ENCODE assay signal across 1 cellular context in the genomic region with DNA sequence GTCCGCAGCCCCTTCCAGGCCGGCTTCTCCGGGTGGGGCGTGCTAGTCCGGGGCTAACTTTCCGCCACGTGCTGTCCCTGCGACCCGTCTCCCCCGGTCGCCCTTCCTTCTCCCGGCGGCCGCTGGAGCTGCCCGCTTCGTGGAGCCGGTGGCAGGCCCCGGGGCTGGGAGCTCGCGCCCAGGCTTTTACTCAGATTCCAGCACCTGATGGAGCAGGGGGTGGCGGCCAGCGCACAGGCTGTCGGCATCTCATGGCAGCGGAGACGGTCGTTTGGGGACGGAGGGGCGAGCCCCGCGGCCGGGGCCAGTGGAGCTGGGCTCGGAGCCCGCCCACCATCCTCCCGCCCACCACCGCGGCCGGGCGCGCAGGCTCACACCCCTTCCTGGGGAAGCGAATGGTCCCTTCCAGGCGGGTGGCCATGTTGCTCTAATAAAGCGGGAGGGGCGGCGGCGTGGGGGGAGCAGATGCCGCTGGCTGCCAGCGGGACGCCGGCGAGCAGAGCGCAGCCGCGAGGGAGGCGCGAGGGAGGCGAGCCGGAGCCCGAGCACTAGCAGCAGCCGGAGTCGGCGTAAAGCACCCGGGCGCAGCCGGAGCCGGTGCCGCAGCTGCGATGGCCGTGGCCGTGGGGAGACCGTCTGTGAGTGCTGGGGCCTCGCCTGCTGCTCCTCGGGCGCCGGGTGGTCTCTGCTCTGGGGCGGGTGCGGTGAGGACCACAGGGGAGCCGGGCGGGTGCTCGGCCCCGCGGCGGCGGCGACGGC.
A peak's percentile ranks its signal among the peaks of the same experiment; 100 is the strongest.
TF ChIP-seq lines count a peak whose summit lies in the region.

A gene (plus strand): TSS at position 460 of the 759 bp plus-strand sequence. CDS start 152 bp downstream, at position 612.

TF ChIP-seq in HepG2, 621 proteins besides CTCF, POLR2A, EP300 and RAD21 (continued from another document and continues in another):
- TF ChIP-seq, protein P1, sequence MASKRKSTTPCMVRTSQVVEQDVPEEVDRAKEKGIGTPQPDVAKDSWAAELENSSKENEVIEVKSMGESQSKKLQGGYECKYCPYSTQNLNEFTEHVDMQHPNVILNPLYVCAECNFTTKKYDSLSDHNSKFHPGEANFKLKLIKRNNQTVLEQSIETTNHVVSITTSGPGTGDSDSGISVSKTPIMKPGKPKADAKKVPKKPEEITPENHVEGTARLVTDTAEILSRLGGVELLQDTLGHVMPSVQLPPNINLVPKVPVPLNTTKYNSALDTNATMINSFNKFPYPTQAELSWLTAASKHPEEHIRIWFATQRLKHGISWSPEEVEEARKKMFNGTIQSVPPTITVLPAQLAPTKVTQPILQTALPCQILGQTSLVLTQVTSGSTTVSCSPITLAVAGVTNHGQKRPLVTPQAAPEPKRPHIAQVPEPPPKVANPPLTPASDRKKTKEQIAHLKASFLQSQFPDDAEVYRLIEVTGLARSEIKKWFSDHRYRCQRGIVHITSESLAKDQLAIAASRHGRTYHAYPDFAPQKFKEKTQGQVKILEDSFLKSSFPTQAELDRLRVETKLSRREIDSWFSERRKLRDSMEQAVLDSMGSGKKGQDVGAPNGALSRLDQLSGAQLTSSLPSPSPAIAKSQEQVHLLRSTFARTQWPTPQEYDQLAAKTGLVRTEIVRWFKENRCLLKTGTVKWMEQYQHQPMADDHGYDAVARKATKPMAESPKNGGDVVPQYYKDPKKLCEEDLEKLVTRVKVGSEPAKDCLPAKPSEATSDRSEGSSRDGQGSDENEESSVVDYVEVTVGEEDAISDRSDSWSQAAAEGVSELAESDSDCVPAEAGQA (IDR thresholded peaks at IDR 0.05; ENCODE audit: low read depth): peak; percentile 66; the same call in 1 of the 2 replicates
- TF ChIP-seq, protein P1 (CRISPR knock-in tag; IDR thresholded peaks at IDR 0.05; ENCODE audit: borderline replicate concordance): no peak
- peak; percentile 79 for TF ChIP-seq ZNF776 (CRISPR knock-in tag; IDR thresholded peaks at IDR 0.05)
- no peak for TF ChIP-seq NR2F1 (CRISPR knock-in tag; IDR thresholded peaks at IDR 0.05)
- TF ChIP-seq KDM1A (CRISPR knock-in tag; IDR thresholded peaks at IDR 0.05): no peak; the same call in 1 of the 2 replicates
- 0 out of 2 replicates have a peak, but pooled peaks have one; percentile 45 for TF ChIP-seq HMG20B (CRISPR knock-in tag; conservative IDR thresholded peaks at IDR 0.05)
- TF ChIP-seq, protein P2, sequence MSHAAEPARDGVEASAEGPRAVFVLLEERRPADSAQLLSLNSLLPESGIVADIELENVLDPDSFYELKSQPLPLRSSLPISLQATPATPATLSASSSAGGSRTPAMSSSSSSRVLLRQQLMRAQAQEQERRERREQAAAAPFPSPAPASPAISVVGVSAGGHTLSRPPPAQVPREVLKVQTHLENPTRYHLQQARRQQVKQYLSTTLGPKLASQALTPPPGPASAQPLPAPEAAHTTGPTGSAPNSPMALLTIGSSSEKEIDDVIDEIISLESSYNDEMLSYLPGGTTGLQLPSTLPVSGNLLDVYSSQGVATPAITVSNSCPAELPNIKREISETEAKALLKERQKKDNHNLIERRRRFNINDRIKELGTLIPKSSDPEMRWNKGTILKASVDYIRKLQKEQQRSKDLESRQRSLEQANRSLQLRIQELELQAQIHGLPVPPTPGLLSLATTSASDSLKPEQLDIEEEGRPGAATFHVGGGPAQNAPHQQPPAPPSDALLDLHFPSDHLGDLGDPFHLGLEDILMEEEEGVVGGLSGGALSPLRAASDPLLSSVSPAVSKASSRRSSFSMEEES (CRISPR knock-in tag; IDR thresholded peaks at IDR 0.05): 0 out of 2 replicates have a peak, but pooled peaks have one; percentile 13
- 0 out of 2 replicates have a peak, but pooled peaks have one; percentile 31 for TF ChIP-seq ZNF530 (CRISPR knock-in tag; IDR thresholded peaks at IDR 0.05; ENCODE audit: low read depth)
- TF ChIP-seq, protein P3, sequence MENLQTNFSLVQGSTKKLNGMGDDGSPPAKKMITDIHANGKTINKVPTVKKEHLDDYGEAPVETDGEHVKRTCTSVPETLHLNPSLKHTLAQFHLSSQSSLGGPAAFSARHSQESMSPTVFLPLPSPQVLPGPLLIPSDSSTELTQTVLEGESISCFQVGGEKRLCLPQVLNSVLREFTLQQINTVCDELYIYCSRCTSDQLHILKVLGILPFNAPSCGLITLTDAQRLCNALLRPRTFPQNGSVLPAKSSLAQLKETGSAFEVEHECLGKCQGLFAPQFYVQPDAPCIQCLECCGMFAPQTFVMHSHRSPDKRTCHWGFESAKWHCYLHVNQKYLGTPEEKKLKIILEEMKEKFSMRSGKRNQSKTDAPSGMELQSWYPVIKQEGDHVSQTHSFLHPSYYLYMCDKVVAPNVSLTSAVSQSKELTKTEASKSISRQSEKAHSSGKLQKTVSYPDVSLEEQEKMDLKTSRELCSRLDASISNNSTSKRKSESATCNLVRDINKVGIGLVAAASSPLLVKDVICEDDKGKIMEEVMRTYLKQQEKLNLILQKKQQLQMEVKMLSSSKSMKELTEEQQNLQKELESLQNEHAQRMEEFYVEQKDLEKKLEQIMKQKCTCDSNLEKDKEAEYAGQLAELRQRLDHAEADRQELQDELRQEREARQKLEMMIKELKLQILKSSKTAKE (CRISPR knock-in tag; IDR thresholded peaks at IDR 0.05; ENCODE audit: borderline replicate concordance): peak; percentile 76; the same call in 1 of the 2 replicates
- TF ChIP-seq DPF2 (CRISPR knock-in tag; IDR thresholded peaks at IDR 0.05; ENCODE audit: borderline replicate concordance, low read depth): no peak; the same call in 1 of the 2 replicates
- TF ChIP-seq ZNF775 (CRISPR knock-in tag; IDR thresholded peaks at IDR 0.05; ENCODE audit: borderline replicate concordance): no peak
- no peak for TF ChIP-seq EHMT2 (IDR thresholded peaks at IDR 0.05; ENCODE audit: borderline replicate concordance, low read depth, low read length)
- no peak; the same call in 1 of the 2 replicates for TF ChIP-seq ZNF605 (CRISPR knock-in tag; IDR thresholded peaks at IDR 0.05)
- no peak for TF ChIP-seq NR2F6 (IDR thresholded peaks at IDR 0.05)
- peak; percentile 39; the same call in 1 of the 2 replicates for TF ChIP-seq NR2F6 (CRISPR knock-in tag; IDR thresholded peaks at IDR 0.05)
- TF ChIP-seq, protein P4, sequence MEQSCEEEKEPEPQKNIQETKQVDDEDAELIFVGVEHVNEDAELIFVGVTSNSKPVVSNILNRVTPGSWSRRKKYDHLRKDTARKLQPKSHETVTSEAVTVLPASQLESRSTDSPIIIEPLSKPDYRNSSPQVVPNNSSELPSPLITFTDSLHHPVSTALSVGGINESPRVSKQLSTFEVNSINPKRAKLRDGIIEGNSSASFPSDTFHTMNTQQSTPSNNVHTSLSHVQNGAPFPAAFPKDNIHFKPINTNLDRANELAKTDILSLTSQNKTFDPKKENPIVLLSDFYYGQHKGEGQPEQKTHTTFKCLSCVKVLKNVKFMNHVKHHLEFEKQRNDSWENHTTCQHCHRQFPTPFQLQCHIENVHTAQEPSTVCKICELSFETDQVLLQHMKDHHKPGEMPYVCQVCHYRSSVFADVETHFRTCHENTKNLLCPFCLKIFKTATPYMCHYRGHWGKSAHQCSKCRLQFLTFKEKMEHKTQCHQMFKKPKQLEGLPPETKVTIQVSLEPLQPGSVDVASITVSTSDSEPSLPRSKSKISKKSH (CRISPR knock-in tag; IDR thresholded peaks at IDR 0.05; ENCODE audit: borderline replicate concordance): no peak
- TF ChIP-seq, protein P5, sequence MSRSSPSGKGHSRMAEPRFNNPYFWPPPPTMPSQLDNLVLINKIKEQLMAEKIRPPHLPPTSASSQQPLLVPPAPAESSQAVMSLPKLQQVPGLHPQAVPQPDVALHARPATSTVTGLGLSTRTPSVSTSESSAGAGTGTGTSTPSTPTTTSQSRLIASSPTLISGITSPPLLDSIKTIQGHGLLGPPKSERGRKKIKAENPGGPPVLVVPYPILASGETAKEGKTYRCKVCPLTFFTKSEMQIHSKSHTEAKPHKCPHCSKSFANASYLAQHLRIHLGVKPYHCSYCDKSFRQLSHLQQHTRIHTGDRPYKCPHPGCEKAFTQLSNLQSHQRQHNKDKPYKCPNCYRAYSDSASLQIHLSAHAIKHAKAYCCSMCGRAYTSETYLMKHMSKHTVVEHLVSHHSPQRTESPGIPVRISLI (CRISPR knock-in tag; IDR thresholded peaks at IDR 0.05; ENCODE audit: borderline replicate concordance): no peak
- TF ChIP-seq KLF11 (CRISPR knock-in tag; IDR thresholded peaks at IDR 0.05): no peak
- TF ChIP-seq, protein P6, sequence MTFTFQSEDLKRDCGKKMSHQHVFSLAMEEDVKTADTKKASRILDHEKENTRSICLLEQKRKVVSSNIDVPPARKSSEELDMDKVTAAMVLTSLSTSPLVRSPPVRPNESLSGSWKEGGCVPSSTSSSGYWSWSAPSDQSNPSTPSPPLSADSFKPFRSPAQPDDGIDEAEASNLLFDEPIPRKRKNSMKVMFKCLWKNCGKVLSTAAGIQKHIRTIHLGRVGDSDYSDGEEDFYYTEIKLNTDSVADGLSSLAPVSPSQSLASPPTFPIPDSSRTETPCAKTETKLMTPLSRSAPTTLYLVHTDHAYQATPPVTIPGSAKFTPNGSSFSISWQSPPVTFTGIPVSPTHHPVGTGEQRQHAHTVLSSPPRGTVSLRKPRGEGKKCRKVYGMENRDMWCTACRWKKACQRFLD (CRISPR knock-in tag; IDR thresholded peaks at IDR 0.05; ENCODE audit: borderline replicate concordance): no peak; the same call in 1 of the 2 replicates
- TF ChIP-seq TSC22D2 (CRISPR knock-in tag; IDR thresholded peaks at IDR 0.05; ENCODE audit: borderline replicate concordance): peak; percentile 66; the same call in 1 of the 2 replicates
- peak; percentile 84 for TF ChIP-seq ZKSCAN8 (CRISPR knock-in tag; IDR thresholded peaks at IDR 0.05; ENCODE audit: borderline replicate concordance)
- no peak for TF ChIP-seq FOXA1 (IDR thresholded peaks at IDR 0.05)
- 0 out of 2 replicates have a peak, but pooled peaks have one; percentile 54 for TF ChIP-seq FOXA1 (CRISPR knock-in tag; IDR thresholded peaks at IDR 0.05)
- TF ChIP-seq, protein P7, sequence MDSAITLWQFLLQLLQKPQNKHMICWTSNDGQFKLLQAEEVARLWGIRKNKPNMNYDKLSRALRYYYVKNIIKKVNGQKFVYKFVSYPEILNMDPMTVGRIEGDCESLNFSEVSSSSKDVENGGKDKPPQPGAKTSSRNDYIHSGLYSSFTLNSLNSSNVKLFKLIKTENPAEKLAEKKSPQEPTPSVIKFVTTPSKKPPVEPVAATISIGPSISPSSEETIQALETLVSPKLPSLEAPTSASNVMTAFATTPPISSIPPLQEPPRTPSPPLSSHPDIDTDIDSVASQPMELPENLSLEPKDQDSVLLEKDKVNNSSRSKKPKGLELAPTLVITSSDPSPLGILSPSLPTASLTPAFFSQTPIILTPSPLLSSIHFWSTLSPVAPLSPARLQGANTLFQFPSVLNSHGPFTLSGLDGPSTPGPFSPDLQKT (CRISPR knock-in tag; IDR thresholded peaks at IDR 0.05; ENCODE audit: borderline replicate concordance): no peak
- TF ChIP-seq ZFAT (CRISPR knock-in tag; conservative IDR thresholded peaks at IDR 0.05): no peak
- no peak for TF ChIP-seq ZFP41 (CRISPR knock-in tag; IDR thresholded peaks at IDR 0.05; ENCODE audit: borderline replicate concordance)
- TF ChIP-seq, protein P8, sequence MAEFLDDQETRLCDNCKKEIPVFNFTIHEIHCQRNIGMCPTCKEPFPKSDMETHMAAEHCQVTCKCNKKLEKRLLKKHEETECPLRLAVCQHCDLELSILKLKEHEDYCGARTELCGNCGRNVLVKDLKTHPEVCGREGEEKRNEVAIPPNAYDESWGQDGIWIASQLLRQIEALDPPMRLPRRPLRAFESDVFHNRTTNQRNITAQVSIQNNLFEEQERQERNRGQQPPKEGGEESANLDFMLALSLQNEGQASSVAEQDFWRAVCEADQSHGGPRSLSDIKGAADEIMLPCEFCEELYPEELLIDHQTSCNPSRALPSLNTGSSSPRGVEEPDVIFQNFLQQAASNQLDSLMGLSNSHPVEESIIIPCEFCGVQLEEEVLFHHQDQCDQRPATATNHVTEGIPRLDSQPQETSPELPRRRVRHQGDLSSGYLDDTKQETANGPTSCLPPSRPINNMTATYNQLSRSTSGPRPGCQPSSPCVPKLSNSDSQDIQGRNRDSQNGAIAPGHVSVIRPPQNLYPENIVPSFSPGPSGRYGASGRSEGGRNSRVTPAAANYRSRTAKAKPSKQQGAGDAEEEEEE (CRISPR knock-in tag; IDR thresholded peaks at IDR 0.05; ENCODE audit: borderline replicate concordance): no peak
- TF ChIP-seq SMAD3 (CRISPR knock-in tag; IDR thresholded peaks at IDR 0.05): no peak
- TF ChIP-seq ZFP62 (CRISPR knock-in tag; IDR thresholded peaks at IDR 0.05): no peak
- peak; percentile 87 for TF ChIP-seq TAF1 (CRISPR knock-in tag; IDR thresholded peaks at IDR 0.05)
- TF ChIP-seq, protein P9, sequence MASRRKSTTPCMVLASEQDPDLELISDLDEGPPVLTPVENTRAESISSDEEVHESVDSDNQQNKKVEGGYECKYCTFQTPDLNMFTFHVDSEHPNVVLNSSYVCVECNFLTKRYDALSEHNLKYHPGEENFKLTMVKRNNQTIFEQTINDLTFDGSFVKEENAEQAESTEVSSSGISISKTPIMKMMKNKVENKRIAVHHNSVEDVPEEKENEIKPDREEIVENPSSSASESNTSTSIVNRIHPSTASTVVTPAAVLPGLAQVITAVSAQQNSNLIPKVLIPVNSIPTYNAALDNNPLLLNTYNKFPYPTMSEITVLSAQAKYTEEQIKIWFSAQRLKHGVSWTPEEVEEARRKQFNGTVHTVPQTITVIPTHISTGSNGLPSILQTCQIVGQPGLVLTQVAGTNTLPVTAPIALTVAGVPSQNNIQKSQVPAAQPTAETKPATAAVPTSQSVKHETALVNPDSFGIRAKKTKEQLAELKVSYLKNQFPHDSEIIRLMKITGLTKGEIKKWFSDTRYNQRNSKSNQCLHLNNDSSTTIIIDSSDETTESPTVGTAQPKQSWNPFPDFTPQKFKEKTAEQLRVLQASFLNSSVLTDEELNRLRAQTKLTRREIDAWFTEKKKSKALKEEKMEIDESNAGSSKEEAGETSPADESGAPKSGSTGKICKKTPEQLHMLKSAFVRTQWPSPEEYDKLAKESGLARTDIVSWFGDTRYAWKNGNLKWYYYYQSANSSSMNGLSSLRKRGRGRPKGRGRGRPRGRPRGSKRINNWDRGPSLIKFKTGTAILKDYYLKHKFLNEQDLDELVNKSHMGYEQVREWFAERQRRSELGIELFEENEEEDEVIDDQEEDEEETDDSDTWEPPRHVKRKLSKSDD (CRISPR knock-in tag; IDR thresholded peaks at IDR 0.05; ENCODE audit: low read depth): no peak
- peak; percentile 79; the same call in 1 of the 2 replicates for TF ChIP-seq ZNF33B (CRISPR knock-in tag; IDR thresholded peaks at IDR 0.05)
